10 cellular contexts compared by ENCODE assay signal in the genomic region with DNA sequence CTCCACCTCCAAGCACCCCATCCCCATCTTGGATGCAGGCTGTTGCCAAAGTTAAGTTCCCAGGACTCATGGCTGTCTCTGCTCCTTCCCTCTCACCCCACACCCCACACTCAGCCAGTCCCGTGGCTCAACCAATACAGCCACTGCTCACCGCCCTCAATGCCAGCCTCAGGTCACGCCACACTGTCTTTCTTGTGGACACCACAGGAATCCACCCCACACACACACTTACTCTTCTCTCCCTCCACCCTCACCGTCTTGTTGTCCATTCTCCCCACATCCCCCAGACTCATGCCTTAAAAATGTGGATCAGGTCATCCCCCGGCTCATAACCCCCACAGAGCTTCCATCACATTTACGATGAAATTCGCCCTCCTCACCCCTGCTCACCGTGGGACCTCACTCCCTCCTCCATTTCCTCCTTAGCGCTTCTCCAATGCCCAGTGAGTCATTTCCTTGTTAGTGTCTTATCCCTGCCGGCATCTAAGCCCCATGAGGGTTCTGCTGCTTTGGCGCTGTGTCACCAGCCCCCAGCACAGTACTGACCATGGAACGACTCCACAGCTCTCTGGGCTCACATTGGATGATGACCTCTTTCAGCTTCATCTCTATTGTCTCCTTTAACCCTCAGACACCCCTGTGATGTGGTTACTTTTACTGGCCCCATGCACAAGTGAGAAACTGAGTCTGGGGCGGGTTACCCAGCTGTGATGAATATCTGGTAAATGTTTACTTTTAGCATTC. TPM values are rescaled to one million over a fixed set of nuclear protein-coding genes. Genes with fewer than 3 reads are reported as not detected.
A peak's percentile ranks its signal among the peaks of the same experiment; 100 is the strongest.
DNase-seq lines count a peak whose midpoint lies in the region; ATAC-seq and TF ChIP-seq lines count a peak whose summit lies in the region.
"Had no signal": no experiment of that assay in that cellular context is flagged by ENCODE, and none has a peak within 500 bp of the region (broad histone marks: within the 10 kb centered on the region; RNA-seq: fewer than 3 reads in every experiment).

No MANE protein-coding gene starts in this region.

- no peaks in the 10 kb centered on the region for H3K4me1 ChIP-seq in naive thymus-derived CD4-positive, alpha-beta T cell (ENCODE audit: control insufficient read depth in 2 of 2, insufficient read depth in 2 of 2, low read length in 2 of 2)
- H3K4me1 ChIP-seq in CD8-positive, alpha-beta memory T cell (ENCODE audit: insufficient read depth, low read length) = no peaks in the 10 kb centered on the region

- DNase-seq in DMS53 (lab: John Stamatoyannopoulos, UW) (peak; percentile 59), MG63 (peak; percentile 91), chondrocyte (ENCODE audit: low spot score) (no peak), myocyte (ENCODE audit: low read depth) (peak; percentile 82)
- DNase-seq in naive thymus-derived CD4-positive, alpha-beta T cell = no peak
- no peak for DNase-seq in natural killer cell treated with Interleukin-12 subunit alpha and Interleukin-12 subunit beta and Interleukin-15 and Interleukin-18, amount 100 ng/mL, for 72 hours (ENCODE audit: low spot score)
- DNase-seq in CD8-positive, alpha-beta memory T cell = no peak
- DNase-seq in stimulated activated CD4-positive, alpha-beta T cell treated with anti-CD3 and anti-CD28 coated beads, Interleukin-4, amount 100 ng/mL, for 1 hour = no peak
- DNase-seq: activated CD4-positive, alpha-beta T cell treated with anti-CD3 and anti-CD28 coated beads, Interleukin-2, amount 50 U/mL, for 4 hours; Karpas-422 had no signal

- H3K4me3 ChIP-seq in MG63 = no peak overlapping the region
- no peak overlapping the region for H3K4me3 ChIP-seq in naive thymus-derived CD4-positive, alpha-beta T cell (ENCODE audit: low read length)
- no peak overlapping the region for H3K4me3 ChIP-seq in CD8-positive, alpha-beta memory T cell (ENCODE audit: low read length)

- H3K4me1 Mint-ChIP-seq in chondrocyte (ENCODE audit: low read depth) = peaks cover 32% of the 10 kb centered on the region
- peaks cover 0 to 5% (median 0%) of the 10 kb centered on the region in 7 donors for H3K4me1 Mint-ChIP-seq in naive thymus-derived CD4-positive, alpha-beta T cell
- H3K4me1 Mint-ChIP-seq in natural killer cell treated with Interleukin-12 subunit alpha and Interleukin-12 subunit beta and Interleukin-15 and Interleukin-18, amount 100 ng/mL, for 72 hours (ENCODE audit: low read depth in 2 of 2) = peaks cover 3 to 4% of the 10 kb centered on the region in 2 donors
- H3K4me1 Mint-ChIP-seq in CD8-positive, alpha-beta memory T cell = no peaks in the 10 kb centered on the region

- intact Hi-C loops in naive thymus-derived CD4-positive, alpha-beta T cell (cut with micrococcal nuclease) = no loop called here

- no peak overlapping the region for H3K27ac ChIP-seq in naive thymus-derived CD4-positive, alpha-beta T cell (ENCODE audit: low read depth, low read length)
- no peak overlapping the region for H3K27ac ChIP-seq in CD8-positive, alpha-beta memory T cell (ENCODE audit: low read depth, low read length)

- H3K27me3 ChIP-seq in MG63 = no peaks in the 10 kb centered on the region
- H3K27me3 ChIP-seq in naive thymus-derived CD4-positive, alpha-beta T cell (ENCODE audit: control insufficient read depth in 2 of 2, insufficient read depth in 2 of 2, low read length in 2 of 2) = no peaks in the 10 kb centered on the region
- no peaks in the 10 kb centered on the region for H3K27me3 ChIP-seq in CD8-positive, alpha-beta memory T cell (ENCODE audit: insufficient read depth, low read length, poor library complexity, severe bottlenecking)

- no peak for ATAC-seq in naive thymus-derived CD4-positive, alpha-beta T cell
- no peak for ATAC-seq in natural killer cell treated with Interleukin-12 subunit alpha and Interleukin-12 subunit beta and Interleukin-15 and Interleukin-18, amount 100 ng/mL, for 72 hours

- H3K9me3 ChIP-seq in MG63 = no peaks in the 10 kb centered on the region
- H3K9me3 ChIP-seq in naive thymus-derived CD4-positive, alpha-beta T cell (ENCODE audit: control insufficient read depth in 2 of 3, low read length in 3 of 3) = no peaks in the 10 kb centered on the region
- no peaks in the 10 kb centered on the region for H3K9me3 ChIP-seq in CD8-positive, alpha-beta memory T cell (ENCODE audit: low read length)

- H3K36me3 Mint-ChIP-seq in chondrocyte (ENCODE audit: low read depth) = peaks cover 3% of the 10 kb centered on the region
- H3K36me3 Mint-ChIP-seq in naive thymus-derived CD4-positive, alpha-beta T cell = no peaks in the 10 kb centered on the region
- no peaks in the 10 kb centered on the region for H3K36me3 Mint-ChIP-seq in natural killer cell treated with Interleukin-12 subunit alpha and Interleukin-12 subunit beta and Interleukin-15 and Interleukin-18, amount 100 ng/mL, for 72 hours
- H3K36me3 Mint-ChIP-seq in CD8-positive, alpha-beta memory T cell = no peaks in the 10 kb centered on the region

- H3K9me3 Mint-ChIP-seq in chondrocyte (ENCODE audit: low read depth) = no peaks in the 10 kb centered on the region
- H3K9me3 Mint-ChIP-seq in naive thymus-derived CD4-positive, alpha-beta T cell = no peaks in the 10 kb centered on the region
- no peaks in the 10 kb centered on the region for H3K9me3 Mint-ChIP-seq in natural killer cell treated with Interleukin-12 subunit alpha and Interleukin-12 subunit beta and Interleukin-15 and Interleukin-18, amount 100 ng/mL, for 72 hours
- H3K9me3 Mint-ChIP-seq in CD8-positive, alpha-beta memory T cell = no peaks in the 10 kb centered on the region

- POLR2A ChIA-PET in naive thymus-derived CD4-positive, alpha-beta T cell (lab: Charles Lee) = no interaction called here
- POLR2A ChIA-PET in CD8-positive, alpha-beta memory T cell (lab: Charles Lee) = no interaction called here

- H3K4me3 Mint-ChIP-seq in chondrocyte (ENCODE audit: unreplicated experiment) = peak overlapping the region; percentile 27
- no peak overlapping the region for H3K4me3 Mint-ChIP-seq in naive thymus-derived CD4-positive, alpha-beta T cell
- no peak overlapping the region for H3K4me3 Mint-ChIP-seq in natural killer cell treated with Interleukin-12 subunit alpha and Interleukin-12 subunit beta and Interleukin-15 and Interleukin-18, amount 100 ng/mL, for 72 hours
- no peak overlapping the region for H3K4me3 Mint-ChIP-seq in CD8-positive, alpha-beta memory T cell

- peak overlapping the region; percentile 86 for H3K27ac Mint-ChIP-seq in chondrocyte (ENCODE audit: unreplicated experiment)
- H3K27ac Mint-ChIP-seq in naive thymus-derived CD4-positive, alpha-beta T cell = no peak overlapping the region
- H3K27ac Mint-ChIP-seq in natural killer cell treated with Interleukin-12 subunit alpha and Interleukin-12 subunit beta and Interleukin-15 and Interleukin-18, amount 100 ng/mL, for 72 hours = no peak overlapping the region
- H3K27ac Mint-ChIP-seq in CD8-positive, alpha-beta memory T cell = no peak overlapping the region

- H3K27me3 Mint-ChIP-seq in chondrocyte (ENCODE audit: low read depth) = peaks cover 1% of the 10 kb centered on the region
- peaks cover 13 to 28% (median 21%) of the 10 kb centered on the region in 5 donors for H3K27me3 Mint-ChIP-seq in naive thymus-derived CD4-positive, alpha-beta T cell
- peaks cover 28 to 36% of the 10 kb centered on the region in 2 donors for H3K27me3 Mint-ChIP-seq in natural killer cell treated with Interleukin-12 subunit alpha and Interleukin-12 subunit beta and Interleukin-15 and Interleukin-18, amount 100 ng/mL, for 72 hours
- H3K27me3 Mint-ChIP-seq in CD8-positive, alpha-beta memory T cell = peaks cover 10 to 52% of the 10 kb centered on the region in 2 donors

- H3K36me3 ChIP-seq in MG63 = no peaks in the 10 kb centered on the region
- H3K36me3 ChIP-seq in naive thymus-derived CD4-positive, alpha-beta T cell (ENCODE audit: control insufficient read depth in 2 of 3, insufficient read depth in 3 of 3, low read length in 3 of 3) = no peaks in the 10 kb centered on the region
- no peaks in the 10 kb centered on the region for H3K36me3 ChIP-seq in CD8-positive, alpha-beta memory T cell (ENCODE audit: insufficient read depth, low read length)

- TF ChIP-seq CTCF in chondrocyte (IDR thresholded peaks at IDR 0.05) = no peak

- CTCF ChIA-PET in naive thymus-derived CD4-positive, alpha-beta T cell (lab: Charles Lee) = no interaction called here
- CTCF ChIA-PET in CD8-positive, alpha-beta memory T cell (lab: Charles Lee) = interaction anchor here (1.4 kb wide), 1 partner anchor 12 kb away, joined by 7 read pairs; no protein-coding TSS in a partner anchor

RNA-seq across cellular contexts. Expression of gene MLPH, which starts 13.8 kb away (rescaled TPM):
- total RNA-seq in MG63 (2014; rRNA removed; shearing (Covaris generic); ENCODE audit: low replicate concordance) = 0.59 TPM in 1 of 2 replicates, not detected in the other
- total RNA-seq in chondrocyte = 3.7 to 6.1 TPM (median 5.6 TPM) in 3 replicates
- total RNA-seq in myocyte = 47.0 and 51.0 TPM in 2 replicates
- 121 TPM for polyA plus RNA-seq in myocyte (2012)
- not detected for total RNA-seq in naive thymus-derived CD4-positive, alpha-beta T cell
- not detected for polyA plus RNA-seq in naive thymus-derived CD4-positive, alpha-beta T cell
- not detected for total RNA-seq in natural killer cell treated with Interleukin-12 subunit alpha and Interleukin-12 subunit beta and Interleukin-15 and Interleukin-18, amount 100 ng/mL, for 72 hours
- total RNA-seq in CD8-positive, alpha-beta memory T cell = not detected
- polyA plus RNA-seq in CD8-positive, alpha-beta memory T cell = not detected

Comparison
In these comparisons a context has a peak if more than half of its experiments do, and no peak if none do; other contexts are left out.
1. DNase-seq: peak in DMS53 (single experiment), MG63 (single experiment) and myocyte (single experiment); none in chondrocyte (single experiment), naive thymus-derived CD4-positive, alpha-beta T cell (0 of 9), natural killer cell treated with Interleukin-12 subunit alpha and Interleukin-12 subunit beta and Interleukin-15 and Interleukin-18, amount 100 ng/mL, for 72 hours (single experiment), CD8-positive, alpha-beta memory T cell (0 of 5) and stimulated activated CD4-positive, alpha-beta T cell treated with anti-CD3 and anti-CD28 coated beads, Interleukin-4, amount 100 ng/mL, for 1 hour (single experiment).